In the genomic region with DNA sequence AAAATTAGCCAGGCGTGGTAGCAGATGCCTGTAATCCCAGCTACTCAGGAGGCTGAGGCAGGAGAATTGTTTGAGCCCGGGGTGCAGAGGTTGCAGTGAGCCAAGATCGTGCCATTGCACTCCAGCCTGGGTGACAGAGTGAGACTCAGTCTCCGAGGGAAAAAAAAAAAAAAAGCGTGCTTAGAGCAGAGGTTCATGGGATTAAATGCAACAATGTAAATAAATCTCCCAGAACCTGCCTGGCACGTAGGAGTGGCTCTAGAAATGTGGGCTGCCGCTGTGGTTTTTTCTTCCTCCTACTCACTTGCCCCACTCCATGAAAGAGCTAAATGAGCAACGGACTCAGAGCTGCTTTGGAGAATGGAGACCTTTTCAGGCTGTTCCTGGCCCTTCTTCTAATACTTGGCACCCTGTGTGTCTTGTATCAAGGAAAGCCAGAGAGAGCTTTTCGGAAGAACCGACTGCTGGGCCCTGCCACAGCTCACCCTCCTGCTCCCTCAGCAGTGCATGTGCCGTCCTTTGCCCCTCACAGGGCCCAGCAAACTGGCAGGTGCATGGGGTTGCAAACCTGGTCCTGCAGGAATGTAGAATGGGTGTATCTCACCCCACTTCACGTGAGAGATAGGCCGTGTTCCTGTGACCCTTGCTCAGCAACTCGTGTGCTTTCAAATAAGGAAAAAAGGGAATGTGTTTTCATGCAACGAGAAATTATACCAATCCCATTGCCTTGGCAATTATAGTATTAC, we compare ENCODE assay signal across 1 cellular context.
TF ChIP-seq lines count a peak whose summit lies in the region.

No MANE protein-coding gene starts in this region.

TF ChIP-seq in K562, 482 proteins besides CTCF, POLR2A, EP300 and RAD21 (continued from another document and continues in another):
- TF ChIP-seq RERE (CRISPR knock-in tag; IDR thresholded peaks at IDR 0.05; ENCODE audit: borderline replicate concordance) (no peak), CAMTA2 (CRISPR knock-in tag; conservative IDR thresholded peaks at IDR 0.05) (no peak), BHLHE40 (IDR thresholded peaks at IDR 0.05; ENCODE audit: low read length) (peak; percentile 25; the same call in 1 of the 2 replicates), HIVEP1 (CRISPR knock-in tag; IDR thresholded peaks at IDR 0.05) (no peak), POLR2AphosphoS2 (IDR thresholded peaks at IDR 0.05; ENCODE audit: low read length) (no peak), ZNF507 (tag; conservative IDR thresholded peaks at IDR 0.05) (no peak), HEY1 (CRISPR knock-in tag; IDR thresholded peaks at IDR 0.05; ENCODE audit: borderline replicate concordance) (no peak), EGR1 (conservative IDR thresholded peaks at IDR 0.05) (peak; percentile 74), ZNF324 (CRISPR knock-in tag; IDR thresholded peaks at IDR 0.05) (no peak), GATAD2A (IDR thresholded peaks at IDR 0.05) (no peak), ZNF79 (CRISPR knock-in tag; IDR thresholded peaks at IDR 0.05; ENCODE audit: low read depth) (0 out of 2 replicates have a peak, but pooled peaks have one; percentile 6), SMARCC2 (IDR thresholded peaks at IDR 0.05; ENCODE audit: low read depth) (no peak), SIX5 (IDR thresholded peaks at IDR 0.05; ENCODE audit: borderline replicate concordance in 1 of 2, insufficient read depth in 1 of 2, low read depth in 1 of 2, low read length in 2 of 2) (no peak), KDM4B (IDR thresholded peaks at IDR 0.05; ENCODE audit: borderline replicate concordance in 2 of 2, low read depth in 1 of 2) (no peak), SREBF1 (IDR thresholded peaks at IDR 0.05; ENCODE audit: borderline replicate concordance, low read depth, low read length) (no peak), USF1 (CRISPR knock-in tag; IDR thresholded peaks at IDR 0.05) (0 out of 2 replicates have a peak, but pooled peaks have one; percentile 7), IFI16 (CRISPR knock-in tag; IDR thresholded peaks at IDR 0.05) (no peak), XRCC5 (IDR thresholded peaks at IDR 0.05; ENCODE audit: low read depth, low read length) (0 out of 2 replicates have a peak, but pooled peaks have one; percentile 20), ZNF174 (CRISPR knock-in tag; IDR thresholded peaks at IDR 0.05) (no peak), POLR2H (tag; IDR thresholded peaks at IDR 0.05; ENCODE audit: low read depth) (no peak), PML (IDR thresholded peaks at IDR 0.05; ENCODE audit: low read length) (no peak), CBX3 (IDR thresholded peaks at IDR 0.05; ENCODE audit: borderline replicate concordance in 1 of 2, low read length in 2 of 2) (no peak), SIN3A (IDR thresholded peaks at IDR 0.05; ENCODE audit: borderline replicate concordance in 2 of 2, control insufficient read depth in 1 of 2, low read depth in 2 of 2, low read length in 2 of 2) (no peak), RFX5 (IDR thresholded peaks at IDR 0.05; ENCODE audit: low read depth, low read length) (no peak), BRD9 (IDR thresholded peaks at IDR 0.05; ENCODE audit: low read depth, partially characterized antibody) (no peak), MEIS2 (IDR thresholded peaks at IDR 0.05; ENCODE audit: partially characterized antibody) (peak; percentile 72), MGA (IDR thresholded peaks at IDR 0.05) (no peak), EP400 (IDR thresholded peaks at IDR 0.05) (no peak), ZNF445 (CRISPR knock-in tag; IDR thresholded peaks at IDR 0.05; ENCODE audit: low read depth) (no peak), TGIF2 (CRISPR knock-in tag; IDR thresholded peaks at IDR 0.05) (no peak), DDX20 (tag; IDR thresholded peaks at IDR 0.05; ENCODE audit: low read depth) (no peak), CBX8 (IDR thresholded peaks at IDR 0.05; ENCODE audit: borderline replicate concordance, extremely low read depth, low read depth, low read length, poor library complexity, severe bottlenecking) (no peak), ZSCAN32 (CRISPR knock-in tag; IDR thresholded peaks at IDR 0.05) (no peak)
- TF ChIP-seq, protein P1, sequence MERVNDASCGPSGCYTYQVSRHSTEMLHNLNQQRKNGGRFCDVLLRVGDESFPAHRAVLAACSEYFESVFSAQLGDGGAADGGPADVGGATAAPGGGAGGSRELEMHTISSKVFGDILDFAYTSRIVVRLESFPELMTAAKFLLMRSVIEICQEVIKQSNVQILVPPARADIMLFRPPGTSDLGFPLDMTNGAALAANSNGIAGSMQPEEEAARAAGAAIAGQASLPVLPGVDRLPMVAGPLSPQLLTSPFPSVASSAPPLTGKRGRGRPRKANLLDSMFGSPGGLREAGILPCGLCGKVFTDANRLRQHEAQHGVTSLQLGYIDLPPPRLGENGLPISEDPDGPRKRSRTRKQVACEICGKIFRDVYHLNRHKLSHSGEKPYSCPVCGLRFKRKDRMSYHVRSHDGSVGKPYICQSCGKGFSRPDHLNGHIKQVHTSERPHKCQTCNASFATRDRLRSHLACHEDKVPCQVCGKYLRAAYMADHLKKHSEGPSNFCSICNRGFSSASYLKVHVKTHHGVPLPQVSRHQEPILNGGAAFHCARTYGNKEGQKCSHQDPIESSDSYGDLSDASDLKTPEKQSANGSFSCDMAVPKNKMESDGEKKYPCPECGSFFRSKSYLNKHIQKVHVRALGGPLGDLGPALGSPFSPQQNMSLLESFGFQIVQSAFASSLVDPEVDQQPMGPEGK (CRISPR knock-in tag; IDR thresholded peaks at IDR 0.05; ENCODE audit: borderline replicate concordance) = no peak
- TF ChIP-seq, protein P2, sequence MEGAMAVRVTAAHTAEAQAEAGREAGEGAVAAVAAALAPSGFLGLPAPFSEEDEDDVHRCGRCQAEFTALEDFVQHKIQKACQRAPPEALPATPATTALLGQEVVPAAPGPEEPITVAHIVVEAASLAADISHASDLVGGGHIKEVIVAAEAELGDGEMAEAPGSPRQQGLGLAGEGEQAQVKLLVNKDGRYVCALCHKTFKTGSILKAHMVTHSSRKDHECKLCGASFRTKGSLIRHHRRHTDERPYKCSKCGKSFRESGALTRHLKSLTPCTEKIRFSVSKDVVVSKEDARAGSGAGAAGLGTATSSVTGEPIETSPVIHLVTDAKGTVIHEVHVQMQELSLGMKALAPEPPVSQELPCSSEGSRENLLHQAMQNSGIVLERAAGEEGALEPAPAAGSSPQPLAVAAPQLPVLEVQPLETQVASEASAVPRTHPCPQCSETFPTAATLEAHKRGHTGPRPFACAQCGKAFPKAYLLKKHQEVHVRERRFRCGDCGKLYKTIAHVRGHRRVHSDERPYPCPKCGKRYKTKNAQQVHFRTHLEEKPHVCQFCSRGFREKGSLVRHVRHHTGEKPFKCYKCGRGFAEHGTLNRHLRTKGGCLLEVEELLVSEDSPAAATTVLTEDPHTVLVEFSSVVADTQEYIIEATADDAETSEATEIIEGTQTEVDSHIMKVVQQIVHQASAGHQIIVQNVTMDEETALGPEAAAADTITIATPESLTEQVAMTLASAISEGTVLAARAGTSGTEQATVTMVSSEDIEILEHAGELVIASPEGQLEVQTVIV (CRISPR knock-in tag; IDR thresholded peaks at IDR 0.05; ENCODE audit: borderline replicate concordance) = no peak
